ENCODE assay signal across 1 cellular context in the genomic region with DNA sequence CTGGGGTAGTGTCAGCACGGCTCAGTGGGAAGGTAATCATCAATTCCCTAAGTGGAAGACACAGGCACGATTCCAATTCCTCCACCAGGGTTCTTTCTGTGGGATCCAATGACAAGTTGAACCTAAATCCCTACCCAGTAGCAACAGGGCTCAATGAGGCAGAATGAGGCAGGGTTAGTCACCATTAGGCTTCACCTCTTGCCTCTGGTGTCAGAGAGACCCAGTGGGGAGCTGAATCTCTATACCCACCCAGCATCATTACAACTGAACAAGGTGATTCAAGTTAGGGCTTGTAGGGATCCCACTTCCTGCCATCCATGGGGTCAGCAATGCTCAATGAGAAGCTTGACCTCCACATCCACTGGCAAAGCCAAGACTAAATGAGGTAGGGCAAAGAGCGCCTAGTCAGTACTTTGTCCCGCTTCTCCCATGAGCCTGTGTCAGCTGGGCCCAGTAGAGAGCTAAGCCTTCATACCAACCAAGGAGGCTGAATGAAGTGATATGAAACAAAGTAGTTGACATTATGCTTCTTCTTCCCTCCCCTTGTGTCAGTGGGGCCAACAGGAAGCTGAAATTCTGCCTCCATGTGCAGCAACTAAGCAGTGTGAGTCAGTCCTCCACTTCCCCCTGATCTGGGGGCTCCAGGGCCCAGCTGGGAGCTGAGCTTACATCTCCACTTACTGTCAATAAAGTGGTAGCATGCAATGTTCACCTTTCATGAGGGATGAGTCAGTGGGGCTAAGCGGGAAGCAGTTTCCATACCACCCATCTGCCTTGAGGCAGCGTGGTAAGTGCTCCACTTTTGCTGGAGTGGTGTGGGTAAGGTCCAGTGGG.
TF ChIP-seq lines count a peak whose summit lies in the region.

No MANE protein-coding gene starts in this region.

TF ChIP-seq in H1, 55 proteins besides CTCF, POLR2A, EP300 and RAD21:
- no peak for TF ChIP-seq RNF2 (IDR thresholded peaks at IDR 0.05; ENCODE audit: borderline replicate concordance, low read depth, low read length, missing control alignments, poor library complexity, severe bottlenecking)
- no peak for TF ChIP-seq TCF12 (IDR thresholded peaks at IDR 0.05; ENCODE audit: low read depth, low read length)
- TF ChIP-seq, protein P1, sequence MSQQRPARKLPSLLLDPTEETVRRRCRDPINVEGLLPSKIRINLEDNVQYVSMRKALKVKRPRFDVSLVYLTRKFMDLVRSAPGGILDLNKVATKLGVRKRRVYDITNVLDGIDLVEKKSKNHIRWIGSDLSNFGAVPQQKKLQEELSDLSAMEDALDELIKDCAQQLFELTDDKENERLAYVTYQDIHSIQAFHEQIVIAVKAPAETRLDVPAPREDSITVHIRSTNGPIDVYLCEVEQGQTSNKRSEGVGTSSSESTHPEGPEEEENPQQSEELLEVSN (IDR thresholded peaks at IDR 0.05): peak; percentile 34; the same call in 1 of the 2 replicates
TF ChIP-seq in H1: peak in this region for 1.
